8 cellular contexts compared by ENCODE assay signal in genomic region chr3:184314700-184315505, GRCh38. TPM values are rescaled to one million over a fixed set of nuclear protein-coding genes. Genes with fewer than 3 reads are reported as not detected.
DNase-seq lines count a peak whose midpoint lies in the region; ATAC-seq and TF ChIP-seq lines count a peak whose summit lies in the region.

No MANE protein-coding gene starts in this region.

- peak; percentile 76 for TF ChIP-seq EP300 in stomach (IDR thresholded peaks at IDR 0.05)

- H3K36me3 ChIP-seq in mucosa of rectum (ENCODE audit: control insufficient read depth in 2 of 2, insufficient read depth in 2 of 2, low read length in 2 of 2) (peaks cover 13% of the 10 kb centered on the region in 2 donors), stomach (peaks cover 4 to 42% (median 20%) of the 10 kb centered on the region in 4 donors)

- no peak for TF ChIP-seq POLR2A in stomach (IDR thresholded peaks at IDR 0.05)

- peak; percentile 43 for ATAC-seq in HG02885 (IDR thresholded peaks at IDR 0.05; ENCODE audit: poor library complexity, unreplicated experiment)

- H3K9me3 ChIP-seq in mucosa of rectum (ENCODE audit: control insufficient read depth in 2 of 2, low read length in 2 of 2) (no peaks in the 10 kb centered on the region), stomach (no peaks in the 10 kb centered on the region)

- 0 to 2% (median 1%) methylated on average over 7 to 82 of the region's 86 CpGs for WGBS in stomach, 5 donors

- peak overlapping the region; percentile 95 for H3K27ac ChIP-seq in epithelial cell of prostate
- peak overlapping the region; percentile 93 to 96 for H3K27ac ChIP-seq in mucosa of rectum (ENCODE audit: low read depth in 2 of 2, low read length in 2 of 2)
- H3K27ac ChIP-seq in stomach, result peak overlapping the region; percentile 95 to 99 (median 98)

- H3K27me3 ChIP-seq in mucosa of rectum (ENCODE audit: control insufficient read depth in 2 of 2, insufficient read depth in 2 of 2, low read length in 2 of 2) (no peaks in the 10 kb centered on the region), stomach (no peaks in the 10 kb centered on the region)

- peaks cover 31 to 34% of the 10 kb centered on the region in 2 donors for H3K4me1 ChIP-seq in mucosa of rectum (ENCODE audit: control insufficient read depth in 2 of 2, insufficient read depth in 2 of 2, low read length in 2 of 2)
- peaks cover 41 to 52% (median 46%) of the 10 kb centered on the region in 4 donors for H3K4me1 ChIP-seq in stomach

- TF ChIP-seq CTCF in stomach (IDR thresholded peaks at IDR 0.05), result no peak

- H3K4me3 ChIP-seq in mucosa of rectum (ENCODE audit: low read length in 2 of 2) (peak overlapping the region; percentile 88), stomach (peak overlapping the region; percentile 61 to 79 (median 73))

- intact Hi-C loops in stomach (cut with DNase I; ENCODE audit: low total_unique reads), result no loop called here

- peak overlapping the region; percentile 94 to 95 for H3K9ac ChIP-seq in mucosa of rectum (ENCODE audit: low read depth in 1 of 2, low read length in 2 of 2)

- peak; percentile 19 for DNase-seq in SIG-M5 treated with dmso at 0.1 percent for 504 hours (lab: John Stamatoyannopoulos, UW; ENCODE audit: unreplicated experiment)
- no peak for DNase-seq in SIG-M5 (lab: John Stamatoyannopoulos, UW)
- DNase-seq in NCI-H510A treated with DMSO at 0.1 percent for 48 hours (lab: John Stamatoyannopoulos, UW), result peak; percentile 33
- DNase-seq in activated T-cell treated with anti-CD3 and anti-CD28 coated beads for 24 hours (ENCODE audit: low read depth), result peak; percentile 39
- DNase-seq in epithelial cell of prostate (ENCODE audit: low read depth, low spot score), result no peak
- DNase-seq in stomach, result peak; percentile 83

RNA-seq across cellular contexts. Expression of gene EIF4G1, which starts 0.5 kb away (rescaled TPM):
- 100 to 1,000 TPM; 167 to 572 (median 203) TPM for total RNA-seq in stomach
- polyA plus RNA-seq in stomach, result 100 to 1,000 TPM in 2 of 3 donors, 10 to 100 TPM in 1; 86.5 to 171 (median 134) TPM

RNA-seq across cellular contexts. Expression of gene PSMD2, which starts 15.9 kb away (rescaled TPM):
- total RNA-seq in stomach, result 100 to 1,000 TPM; 124 to 239 (median 172) TPM
- polyA plus RNA-seq in stomach, result 100 to 1,000 TPM in 1 of 3 donors, 10 to 100 TPM in 2; 73.0 to 119 (median 81.7) TPM

RNA-seq across cellular contexts. Expression of gene FAM131A, which starts 22.5 kb away (rescaled TPM):
- 10 to 100 TPM in 3 of 5 donors, 1 to 10 TPM in 2; 1.8 to 73.2 (median 28.8) TPM for total RNA-seq in stomach
- polyA plus RNA-seq in stomach, result 10 to 100 TPM; 10.0 to 13.0 (median 12.5) TPM

RNA-seq across cellular contexts. Expression of gene ECE2, which starts 39.1 kb away (rescaled TPM):
- total RNA-seq in stomach, result 1 to 10 TPM in 1 of 5 donors, under 1 TPM in 1, not detected in 3; 0.45 to 2.9 TPM
- not detected for polyA plus RNA-seq in stomach

RNA-seq across cellular contexts. Expression of gene CLCN2, which starts 46.5 kb away (rescaled TPM):
- total RNA-seq in stomach, result 10 to 100 TPM in 2 of 5 donors, 1 to 10 TPM in 3; 4.2 to 34.5 (median 5.8) TPM
- 1 to 10 TPM; 2.1 to 5.1 (median 2.5) TPM for polyA plus RNA-seq in stomach

Comparison
In these comparisons a context has a peak if more than half of its experiments do, and no peak if none do; other contexts are left out.
1. DNase-seq: peak in SIG-M5 treated with dmso at 0.1 percent for 504 hours (single experiment), NCI-H510A treated with DMSO at 0.1 percent for 48 hours (single experiment), activated T-cell treated with anti-CD3 and anti-CD28 coated beads for 24 hours (single experiment) and stomach (single experiment); none in SIG-M5 (single experiment) and epithelial cell of prostate (single experiment).
2. Peak in every context shown above with its lines, with median percentiles within 50 percentile points of each other: H3K27ac ChIP-seq.